In the genomic region with DNA sequence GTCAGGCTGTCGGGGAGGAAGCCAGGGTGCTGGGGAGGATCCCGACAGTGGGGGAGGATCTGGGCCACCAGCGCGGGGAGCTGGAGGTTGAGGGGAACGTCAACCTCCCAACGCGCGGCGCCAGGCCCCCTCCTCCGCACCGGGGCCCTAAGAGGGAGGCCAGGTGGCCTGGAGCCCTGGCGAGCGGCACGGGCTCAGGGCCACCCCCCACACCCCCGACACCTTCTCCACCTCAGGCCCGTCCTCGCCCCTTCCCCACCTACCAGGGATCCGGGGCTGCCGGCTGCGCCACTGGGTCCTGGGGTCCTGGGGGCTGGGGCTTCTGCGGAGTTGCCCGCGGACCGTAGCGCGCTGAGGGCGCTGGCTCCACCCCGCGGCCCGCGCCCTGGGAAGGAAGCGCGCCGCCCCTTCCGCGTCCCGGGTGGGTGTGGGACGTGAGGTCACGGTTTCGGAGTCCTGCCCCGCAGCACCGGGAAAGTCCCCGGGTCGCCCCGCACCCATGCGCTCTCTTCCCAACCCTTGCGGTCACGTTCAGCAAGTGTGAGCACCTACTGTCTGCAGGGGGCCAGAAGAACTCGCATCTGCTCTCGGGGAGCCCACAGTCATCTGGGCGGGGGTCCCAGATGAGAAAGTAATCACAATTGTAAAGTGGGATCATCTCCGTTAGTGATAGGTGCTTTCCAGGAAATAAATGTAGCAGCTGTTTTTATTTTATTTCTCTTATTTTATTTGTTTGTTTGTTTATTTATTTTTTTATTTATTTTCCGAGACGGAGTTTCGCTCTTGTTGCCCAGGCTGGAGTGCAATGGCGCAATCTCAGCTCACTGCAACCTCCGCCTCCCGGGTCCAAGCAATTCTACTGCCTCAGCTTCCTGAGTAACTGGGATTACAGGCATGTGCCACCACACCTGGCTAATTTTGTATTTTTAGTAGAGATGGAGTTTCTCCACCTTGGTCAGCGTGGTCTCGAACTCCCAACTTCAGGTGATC, we compare ENCODE assay signal across 8 cellular contexts.
DNase-seq lines count a peak whose midpoint lies in the region; ATAC-seq and TF ChIP-seq lines count a peak whose summit lies in the region.

A gene (minus strand): TSS at position 362 of the 990 bp plus-strand sequence. CDS start 13,335 bp downstream, outside the sequence.

- in situ Hi-C loops in T47D (cut with HindIII; ENCODE audit: low pct_unique_long_range_greater_than_20kb, low sequenced_read_pairs): no loop called here

- ATAC-seq in GM19025 (IDR thresholded peaks at IDR 0.05; ENCODE audit: low read depth, unreplicated experiment): peak; percentile 64

- TF ChIP-seq CTCF in WI38 (IDR thresholded peaks at IDR 0.05; ENCODE audit: low read depth, low read length): no peak

- peak; percentile 65 for DNase-seq in Ammon's horn (ENCODE audit: low spot score)
- DNase-seq in HUDEP-2 (lab: John Stamatoyannopoulos, UW; ENCODE audit: unreplicated experiment in 76 of 76): peak in 50 of 76 experiments; percentile 16 to 66 (median 44)
- DNase-seq in T47D (ENCODE audit: low read depth in 1 of 2, low spot score in 1 of 2): peak; percentile 60 to 64
- DNase-seq in islet precursor cell: peak; percentile 62
- peak; percentile 45 to 72 for DNase-seq in stimulated activated CD4-positive, alpha-beta T cell treated with anti-CD3 and anti-CD28 coated beads, Interleukin-15, amount 100 ng/mL, for 48 hours (ENCODE audit: low read depth in 2 of 2)
- no peak for DNase-seq in SHP77 (lab: John Stamatoyannopoulos, UW)

- peak within 1 kb of the TSS; percentile 91 for H3K4me3 ChIP-seq in WI38 (ENCODE audit: low read depth, low read length)

Comparison
In these comparisons a context has a peak if more than half of its experiments do, and no peak if none do; other contexts are left out.
1. DNase-seq: peak in Ammon's horn (single experiment), HUDEP-2 (50 of 76), T47D (2 of 2), islet precursor cell (single experiment) and stimulated activated CD4-positive, alpha-beta T cell treated with anti-CD3 and anti-CD28 coated beads, Interleukin-15, amount 100 ng/mL, for 48 hours (2 of 2); none in SHP77 (0 of 2).